ENCODE assay signal across 1 cellular context in genomic region chr12:6219980-6220379, GRCh38.
TF ChIP-seq lines count a peak whose summit lies in the region.

No MANE protein-coding gene starts in this region.

TF ChIP-seq in GM23338, 12 proteins besides CTCF, POLR2A, EP300 and RAD21 (continued from another document):
- TF ChIP-seq, protein P1, sequence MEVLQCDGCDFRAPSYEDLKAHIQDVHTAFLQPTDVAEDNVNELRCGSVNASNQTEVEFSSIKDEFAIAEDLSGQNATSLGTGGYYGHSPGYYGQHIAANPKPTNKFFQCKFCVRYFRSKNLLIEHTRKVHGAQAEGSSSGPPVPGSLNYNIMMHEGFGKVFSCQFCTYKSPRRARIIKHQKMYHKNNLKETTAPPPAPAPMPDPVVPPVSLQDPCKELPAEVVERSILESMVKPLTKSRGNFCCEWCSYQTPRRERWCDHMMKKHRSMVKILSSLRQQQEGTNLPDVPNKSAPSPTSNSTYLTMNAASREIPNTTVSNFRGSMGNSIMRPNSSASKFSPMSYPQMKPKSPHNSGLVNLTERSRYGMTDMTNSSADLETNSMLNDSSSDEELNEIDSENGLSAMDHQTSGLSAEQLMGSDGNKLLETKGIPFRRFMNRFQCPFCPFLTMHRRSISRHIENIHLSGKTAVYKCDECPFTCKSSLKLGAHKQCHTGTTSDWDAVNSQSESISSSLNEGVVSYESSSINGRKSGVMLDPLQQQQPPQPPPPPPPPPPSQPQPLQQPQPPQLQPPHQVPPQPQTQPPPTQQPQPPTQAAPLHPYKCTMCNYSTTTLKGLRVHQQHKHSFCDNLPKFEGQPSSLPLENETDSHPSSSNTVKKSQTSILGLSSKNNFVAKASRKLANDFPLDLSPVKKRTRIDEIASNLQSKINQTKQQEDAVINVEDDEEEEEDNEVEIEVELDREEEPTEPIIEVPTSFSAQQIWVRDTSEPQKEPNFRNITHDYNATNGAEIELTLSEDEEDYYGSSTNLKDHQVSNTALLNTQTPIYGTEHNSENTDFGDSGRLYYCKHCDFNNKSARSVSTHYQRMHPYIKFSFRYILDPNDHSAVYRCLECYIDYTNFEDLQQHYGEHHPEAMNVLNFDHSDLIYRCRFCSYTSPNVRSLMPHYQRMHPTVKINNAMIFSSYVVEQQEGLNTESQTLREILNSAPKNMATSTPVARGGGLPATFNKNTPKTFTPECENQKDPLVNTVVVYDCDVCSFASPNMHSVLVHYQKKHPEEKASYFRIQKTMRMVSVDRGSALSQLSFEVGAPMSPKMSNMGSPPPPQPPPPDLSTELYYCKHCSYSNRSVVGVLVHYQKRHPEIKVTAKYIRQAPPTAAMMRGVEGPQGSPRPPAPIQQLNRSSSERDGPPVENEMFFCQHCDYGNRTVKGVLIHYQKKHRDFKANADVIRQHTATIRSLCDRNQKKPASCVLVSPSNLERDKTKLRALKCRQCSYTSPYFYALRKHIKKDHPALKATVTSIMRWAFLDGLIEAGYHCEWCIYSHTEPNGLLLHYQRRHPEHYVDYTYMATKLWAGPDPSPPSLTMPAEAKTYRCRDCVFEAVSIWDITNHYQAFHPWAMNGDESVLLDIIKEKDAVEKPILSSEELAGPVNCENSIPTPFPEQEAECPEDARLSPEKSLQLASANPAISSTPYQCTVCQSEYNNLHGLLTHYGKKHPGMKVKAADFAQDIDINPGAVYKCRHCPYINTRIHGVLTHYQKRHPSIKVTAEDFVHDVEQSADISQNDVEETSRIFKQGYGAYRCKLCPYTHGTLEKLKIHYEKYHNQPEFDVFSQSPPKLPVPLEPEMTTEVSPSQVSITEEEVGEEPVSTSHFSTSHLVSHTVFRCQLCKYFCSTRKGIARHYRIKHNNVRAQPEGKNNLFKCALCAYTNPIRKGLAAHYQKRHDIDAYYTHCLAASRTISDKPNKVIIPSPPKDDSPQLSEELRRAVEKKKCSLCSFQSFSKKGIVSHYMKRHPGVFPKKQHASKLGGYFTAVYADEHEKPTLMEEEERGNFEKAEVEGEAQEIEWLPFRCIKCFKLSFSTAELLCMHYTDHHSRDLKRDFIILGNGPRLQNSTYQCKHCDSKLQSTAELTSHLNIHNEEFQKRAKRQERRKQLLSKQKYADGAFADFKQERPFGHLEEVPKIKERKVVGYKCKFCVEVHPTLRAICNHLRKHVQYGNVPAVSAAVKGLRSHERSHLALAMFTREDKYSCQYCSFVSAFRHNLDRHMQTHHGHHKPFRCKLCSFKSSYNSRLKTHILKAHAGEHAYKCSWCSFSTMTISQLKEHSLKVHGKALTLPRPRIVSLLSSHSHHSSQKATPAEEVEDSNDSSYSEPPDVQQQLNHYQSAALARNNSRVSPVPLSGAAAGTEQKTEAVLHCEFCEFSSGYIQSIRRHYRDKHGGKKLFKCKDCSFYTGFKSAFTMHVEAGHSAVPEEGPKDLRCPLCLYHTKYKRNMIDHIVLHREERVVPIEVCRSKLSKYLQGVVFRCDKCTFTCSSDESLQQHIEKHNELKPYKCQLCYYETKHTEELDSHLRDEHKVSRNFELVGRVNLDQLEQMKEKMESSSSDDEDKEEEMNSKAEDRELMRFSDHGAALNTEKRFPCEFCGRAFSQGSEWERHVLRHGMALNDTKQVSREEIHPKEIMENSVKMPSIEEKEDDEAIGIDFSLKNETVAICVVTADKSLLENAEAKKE (CRISPR knock-in tag; IDR thresholded peaks at IDR 0.05): no peak
- no peak for TF ChIP-seq JUNB (IDR thresholded peaks at IDR 0.05; ENCODE audit: unreplicated experiment)
- TF ChIP-seq, protein P2, sequence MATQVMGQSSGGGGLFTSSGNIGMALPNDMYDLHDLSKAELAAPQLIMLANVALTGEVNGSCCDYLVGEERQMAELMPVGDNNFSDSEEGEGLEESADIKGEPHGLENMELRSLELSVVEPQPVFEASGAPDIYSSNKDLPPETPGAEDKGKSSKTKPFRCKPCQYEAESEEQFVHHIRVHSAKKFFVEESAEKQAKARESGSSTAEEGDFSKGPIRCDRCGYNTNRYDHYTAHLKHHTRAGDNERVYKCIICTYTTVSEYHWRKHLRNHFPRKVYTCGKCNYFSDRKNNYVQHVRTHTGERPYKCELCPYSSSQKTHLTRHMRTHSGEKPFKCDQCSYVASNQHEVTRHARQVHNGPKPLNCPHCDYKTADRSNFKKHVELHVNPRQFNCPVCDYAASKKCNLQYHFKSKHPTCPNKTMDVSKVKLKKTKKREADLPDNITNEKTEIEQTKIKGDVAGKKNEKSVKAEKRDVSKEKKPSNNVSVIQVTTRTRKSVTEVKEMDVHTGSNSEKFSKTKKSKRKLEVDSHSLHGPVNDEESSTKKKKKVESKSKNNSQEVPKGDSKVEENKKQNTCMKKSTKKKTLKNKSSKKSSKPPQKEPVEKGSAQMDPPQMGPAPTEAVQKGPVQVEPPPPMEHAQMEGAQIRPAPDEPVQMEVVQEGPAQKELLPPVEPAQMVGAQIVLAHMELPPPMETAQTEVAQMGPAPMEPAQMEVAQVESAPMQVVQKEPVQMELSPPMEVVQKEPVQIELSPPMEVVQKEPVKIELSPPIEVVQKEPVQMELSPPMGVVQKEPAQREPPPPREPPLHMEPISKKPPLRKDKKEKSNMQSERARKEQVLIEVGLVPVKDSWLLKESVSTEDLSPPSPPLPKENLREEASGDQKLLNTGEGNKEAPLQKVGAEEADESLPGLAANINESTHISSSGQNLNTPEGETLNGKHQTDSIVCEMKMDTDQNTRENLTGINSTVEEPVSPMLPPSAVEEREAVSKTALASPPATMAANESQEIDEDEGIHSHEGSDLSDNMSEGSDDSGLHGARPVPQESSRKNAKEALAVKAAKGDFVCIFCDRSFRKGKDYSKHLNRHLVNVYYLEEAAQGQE (IDR thresholded peaks at IDR 0.05; ENCODE audit: unreplicated experiment): no peak
- TF ChIP-seq EZH2 (IDR thresholded peaks at IDR 0.05; ENCODE audit: low read depth, unreplicated experiment): no peak
